ENCODE assay signal across 35 cellular contexts in the genomic region with DNA sequence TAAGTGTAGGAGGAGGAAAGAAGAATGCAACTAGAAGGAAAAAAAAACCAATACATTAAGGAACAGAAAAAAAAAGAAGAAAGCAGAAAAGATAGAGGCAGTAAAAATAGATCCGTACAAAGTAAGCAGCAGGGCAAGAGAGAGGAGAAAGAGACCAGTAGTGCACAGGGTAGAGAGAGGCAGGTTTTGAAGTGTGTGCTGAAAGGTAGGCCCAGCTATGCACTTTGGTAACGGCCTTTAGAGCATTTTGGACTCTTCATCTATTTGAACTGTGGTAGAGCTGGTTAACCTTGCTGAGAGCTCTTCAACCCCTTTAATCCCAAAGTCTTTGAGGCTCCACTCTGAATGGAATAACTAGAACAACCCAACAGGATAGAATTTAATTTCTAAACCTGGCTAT. TPM values are rescaled to one million over a fixed set of nuclear protein-coding genes. Genes with fewer than 3 reads are reported as not detected.
"Had no signal": no experiment of that assay in that cellular context is flagged by ENCODE, and none has a peak within 500 bp of the region (broad histone marks: within the 10 kb centered on the region; RNA-seq: fewer than 3 reads in every experiment).

No MANE protein-coding gene starts in this region.

- FAIRE-seq: bronchial epithelial cell, colon, TTC549 had no signal

- H3K27me3 Mint-ChIP-seq: activated B cell treated with CpG ODN at 0.5 μM for 24 hours; activated CD4-positive, alpha-beta memory T cell treated with anti-CD3 and anti-CD28 coated beads for 36 hours; activated CD4-positive, alpha-beta T cell treated with anti-CD3 and anti-CD28 coated beads, Interleukin-2, amount 10 ng/mL, durations not matched to agents 24 days and 14 days; activated CD8-positive, alpha-beta memory T cell treated with anti-CD3 and anti-CD28 coated beads, Interleukin-2, amount 10 ng/mL, durations not matched to agents 7 days and 5 days; activated naive CD4-positive, alpha-beta T cell treated with anti-CD3 and anti-CD28 coated beads, Interleukin-2, amount 10 ng/mL, durations not matched to agents 7 days and 5 days; activated naive CD4-positive, alpha-beta T cell treated with anti-CD3 and anti-CD28 coated beads, Interleukin-2, amount 50 U/mL, for 24 hours; activated naive CD8-positive, alpha-beta T cell; activated naive CD8-positive, alpha-beta T cell treated with anti-CD3 and anti-CD28 coated beads, Interleukin-2, amount 10 ng/mL, durations not matched to agents 7 days and 5 days; activated naive CD8-positive, alpha-beta T cell treated with anti-CD3 and anti-CD28 coated beads, Interleukin-2, amount 50 U/mL, for 24 hours; activated T-cell treated with anti-CD3 and anti-CD28 coated beads, Interleukin-2, amount 50 U/mL, for 24 hours; brain had no signal

- DNase-seq: activated B cell treated with CpG ODN at 0.5 μM for 24 hours; activated CD4-positive, alpha-beta memory T cell treated with anti-CD3 and anti-CD28 coated beads for 36 hours; activated CD4-positive, alpha-beta T cell treated with anti-CD3 and anti-CD28 coated beads for 4 hours; activated CD4-positive, alpha-beta T cell treated with anti-CD3 and anti-CD28 coated beads, Interleukin-2, amount 10 ng/mL, durations not matched to agents 24 days and 14 days; activated CD4-positive, alpha-beta T cell treated with anti-CD3 and anti-CD28 coated beads, Interleukin-2, amount 50 U/mL, for 1 hour; activated CD4-positive, alpha-beta T cell treated with anti-CD3 and anti-CD28 coated beads, Interleukin-2, amount 50 U/mL, for 4 hours; activated CD4-positive, CD25-positive, alpha-beta regulatory T cell treated with anti-CD3 and anti-CD28 coated beads, Interleukin-2, amount 50 U/mL, for 72 hours; activated CD8-positive, alpha-beta memory T cell treated with anti-CD3 and anti-CD28 coated beads for 24 hours; activated CD8-positive, alpha-beta memory T cell treated with anti-CD3 and anti-CD28 coated beads, Interleukin-2, amount 10 ng/mL, durations not matched to agents 7 days and 5 days; activated CD8-positive, alpha-beta memory T cell treated with anti-CD3 and anti-CD28 coated beads, Interleukin-2, amount 50 U/mL, for 48 hours; activated CD8-positive, alpha-beta T cell treated with anti-CD3 and anti-CD28 coated beads, Interleukin-2, amount 10 ng/mL, durations not matched to agents 7 days and 5 days; activated effector memory CD4-positive, alpha-beta T cell treated with Interleukin-2 at 50 U/mL for 16 hours; activated gamma-delta T cell; activated naive CD4-positive, alpha-beta T cell treated with anti-CD3 and anti-CD28 coated beads, Interleukin-2, amount 10 ng/mL, durations not matched to agents 7 days and 5 days; activated naive CD4-positive, alpha-beta T cell treated with Interleukin-2 at 50 U/mL for 16 hours; activated naive CD8-positive, alpha-beta T cell treated with anti-CD3 and anti-CD28 coated beads, Interleukin-2, amount 10 ng/mL, durations not matched to agents 7 days and 5 days; activated naive CD8-positive, alpha-beta T cell treated with anti-CD3 and anti-CD28 coated beads, Interleukin-2, amount 50 U/mL, for 24 hours; activated T-cell treated with anti-CD3 and anti-CD28 coated beads, Interleukin-2, amount 50 U/mL, for 24 hours; activated T-cell treated with anti-CD3 and anti-CD28 coated beads, Interleukin-2, amount 50 U/mL, for 48 hours; amygdala; anterior cingulate cortex; central memory CD4-positive, alpha-beta T cell; T-helper 2 cell; T-helper 9 cell had no signal

- H3K9me3 Mint-ChIP-seq: activated CD4-positive, alpha-beta memory T cell treated with anti-CD3 and anti-CD28 coated beads for 36 hours; activated CD4-positive, alpha-beta T cell treated with anti-CD3 and anti-CD28 coated beads, Interleukin-2, amount 10 ng/mL, durations not matched to agents 24 days and 14 days; activated naive CD4-positive, alpha-beta T cell treated with anti-CD3 and anti-CD28 coated beads, Interleukin-2, amount 10 ng/mL, durations not matched to agents 7 days and 5 days; activated naive CD4-positive, alpha-beta T cell treated with anti-CD3 and anti-CD28 coated beads, Interleukin-2, amount 50 U/mL, for 24 hours; activated naive CD8-positive, alpha-beta T cell treated with anti-CD3 and anti-CD28 coated beads, Interleukin-2, amount 10 ng/mL, durations not matched to agents 7 days and 5 days; activated naive CD8-positive, alpha-beta T cell treated with anti-CD3 and anti-CD28 coated beads, Interleukin-2, amount 50 U/mL, for 24 hours; activated T-cell treated with anti-CD3 and anti-CD28 coated beads, Interleukin-2, amount 50 U/mL, for 24 hours; activated T-helper 2 cell treated with anti-CD3 and anti-CD28 coated beads, Interferon-gamma antibody, Interleukin-2, Interleukin-4, amounts not matched to agents 10 μg/mL and 5 μg/mL and 100 μg/mL, durations not matched to agents 14 hours and 24 hours and 36 hours; brain; T-helper 1 cell treated with Interleukin-12 subunit alpha and Interleukin-12 subunit beta and Interleukin-4 antibody, amounts not matched to agents 30 μg/mL and 1 μg/mL, for 36 hours; T-helper 2 cell treated with Interferon-gamma antibody and Interleukin-4, amounts not matched to agents 5 μg/mL and 100 μg/mL, for 36 hours had no signal

- H3K27me3 ChIP-seq: ascending aorta had no signal

- H3K4me3 Mint-ChIP-seq: activated B cell treated with CpG ODN at 0.5 μM for 24 hours; activated CD4-positive, alpha-beta memory T cell treated with anti-CD3 and anti-CD28 coated beads for 36 hours; activated CD4-positive, alpha-beta T cell treated with anti-CD3 and anti-CD28 coated beads, Interleukin-2, amount 10 ng/mL, durations not matched to agents 24 days and 14 days; activated CD8-positive, alpha-beta memory T cell treated with anti-CD3 and anti-CD28 coated beads, Interleukin-2, amount 10 ng/mL, durations not matched to agents 7 days and 5 days; activated CD8-positive, alpha-beta T cell treated with anti-CD3 and anti-CD28 coated beads, Interleukin-2, amount 10 ng/mL, durations not matched to agents 7 days and 5 days; activated naive CD4-positive, alpha-beta T cell treated with anti-CD3 and anti-CD28 coated beads, Interleukin-2, amount 10 ng/mL, durations not matched to agents 7 days and 5 days; activated naive CD4-positive, alpha-beta T cell treated with anti-CD3 and anti-CD28 coated beads, Interleukin-2, amount 50 U/mL, for 24 hours; activated naive CD8-positive, alpha-beta T cell; activated naive CD8-positive, alpha-beta T cell treated with anti-CD3 and anti-CD28 coated beads, Interleukin-2, amount 10 ng/mL, durations not matched to agents 7 days and 5 days; activated naive CD8-positive, alpha-beta T cell treated with anti-CD3 and anti-CD28 coated beads, Interleukin-2, amount 50 U/mL, for 24 hours; activated T-cell treated with anti-CD3 and anti-CD28 coated beads, Interleukin-2, amount 50 U/mL, for 24 hours; brain; T-helper 1 cell treated with Interleukin-12 subunit alpha and Interleukin-12 subunit beta and Interleukin-4 antibody, amounts not matched to agents 30 μg/mL and 1 μg/mL, for 36 hours; T-helper 2 cell treated with Interferon-gamma antibody and Interleukin-4, amounts not matched to agents 5 μg/mL and 100 μg/mL, for 36 hours had no signal

- H3K27ac Mint-ChIP-seq: activated B cell treated with CpG ODN at 0.5 μM for 24 hours; activated CD4-positive, alpha-beta memory T cell treated with anti-CD3 and anti-CD28 coated beads for 36 hours; activated CD4-positive, alpha-beta T cell treated with anti-CD3 and anti-CD28 coated beads, Interleukin-2, amount 10 ng/mL, durations not matched to agents 24 days and 14 days; activated CD8-positive, alpha-beta memory T cell treated with anti-CD3 and anti-CD28 coated beads, Interleukin-2, amount 10 ng/mL, durations not matched to agents 7 days and 5 days; activated CD8-positive, alpha-beta T cell treated with anti-CD3 and anti-CD28 coated beads, Interleukin-2, amount 10 ng/mL, durations not matched to agents 7 days and 5 days; activated naive CD4-positive, alpha-beta T cell treated with anti-CD3 and anti-CD28 coated beads, Interleukin-2, amount 10 ng/mL, durations not matched to agents 7 days and 5 days; activated naive CD4-positive, alpha-beta T cell treated with anti-CD3 and anti-CD28 coated beads, Interleukin-2, amount 50 U/mL, for 24 hours; activated naive CD8-positive, alpha-beta T cell; activated naive CD8-positive, alpha-beta T cell treated with anti-CD3 and anti-CD28 coated beads, Interleukin-2, amount 10 ng/mL, durations not matched to agents 7 days and 5 days; activated naive CD8-positive, alpha-beta T cell treated with anti-CD3 and anti-CD28 coated beads, Interleukin-2, amount 50 U/mL, for 24 hours; activated T-cell treated with anti-CD3 and anti-CD28 coated beads, Interleukin-2, amount 50 U/mL, for 24 hours; activated T-helper 2 cell treated with anti-CD3 and anti-CD28 coated beads, Interferon-gamma antibody, Interleukin-2, Interleukin-4, amounts not matched to agents 10 μg/mL and 5 μg/mL and 100 μg/mL, durations not matched to agents 14 hours and 24 hours and 36 hours; brain; T-helper 1 cell treated with Interleukin-12 subunit alpha and Interleukin-12 subunit beta and Interleukin-4 antibody, amounts not matched to agents 30 μg/mL and 1 μg/mL, for 36 hours; T-helper 2 cell treated with Interferon-gamma antibody and Interleukin-4, amounts not matched to agents 5 μg/mL and 100 μg/mL, for 36 hours had no signal

- H3K36me3 ChIP-seq: ascending aorta had no signal

- H3K4me1 Mint-ChIP-seq: activated B cell treated with CpG ODN at 0.5 μM for 24 hours; activated CD4-positive, alpha-beta T cell treated with anti-CD3 and anti-CD28 coated beads, Interleukin-2, amount 10 ng/mL, durations not matched to agents 24 days and 14 days; activated CD8-positive, alpha-beta memory T cell treated with anti-CD3 and anti-CD28 coated beads, Interleukin-2, amount 10 ng/mL, durations not matched to agents 7 days and 5 days; activated naive CD4-positive, alpha-beta T cell treated with anti-CD3 and anti-CD28 coated beads, Interleukin-2, amount 10 ng/mL, durations not matched to agents 7 days and 5 days; activated naive CD4-positive, alpha-beta T cell treated with anti-CD3 and anti-CD28 coated beads, Interleukin-2, amount 50 U/mL, for 24 hours; activated naive CD8-positive, alpha-beta T cell treated with anti-CD3 and anti-CD28 coated beads, Interleukin-2, amount 10 ng/mL, durations not matched to agents 7 days and 5 days; activated naive CD8-positive, alpha-beta T cell treated with anti-CD3 and anti-CD28 coated beads, Interleukin-2, amount 50 U/mL, for 24 hours had no signal

- ATAC-seq: activated CD8-positive, alpha-beta memory T cell treated with anti-CD3 and anti-CD28 coated beads, Interleukin-2, amount 10 ng/mL, durations not matched to agents 7 days and 5 days; activated CD8-positive, alpha-beta T cell treated with anti-CD3 and anti-CD28 coated beads, Interleukin-2, amount 10 ng/mL, durations not matched to agents 7 days and 5 days; activated naive CD8-positive, alpha-beta T cell treated with anti-CD3 and anti-CD28 coated beads, Interleukin-2, amount 50 U/mL, for 24 hours had no signal

- H3K27ac ChIP-seq: ascending aorta, VCaP had no signal

- H3K4me1 ChIP-seq: ascending aorta had no signal

- H3K4me3 ChIP-seq: ascending aorta had no signal

- H3K36me3 Mint-ChIP-seq: activated CD4-positive, alpha-beta memory T cell treated with anti-CD3 and anti-CD28 coated beads for 36 hours; activated CD8-positive, alpha-beta memory T cell treated with anti-CD3 and anti-CD28 coated beads, Interleukin-2, amount 10 ng/mL, durations not matched to agents 7 days and 5 days; activated naive CD4-positive, alpha-beta T cell treated with anti-CD3 and anti-CD28 coated beads, Interleukin-2, amount 10 ng/mL, durations not matched to agents 7 days and 5 days; activated naive CD4-positive, alpha-beta T cell treated with anti-CD3 and anti-CD28 coated beads, Interleukin-2, amount 50 U/mL, for 24 hours; activated naive CD8-positive, alpha-beta T cell; activated naive CD8-positive, alpha-beta T cell treated with anti-CD3 and anti-CD28 coated beads, Interleukin-2, amount 10 ng/mL, durations not matched to agents 7 days and 5 days had no signal

- H3K9me3 ChIP-seq: ascending aorta had no signal

RNA-seq across cellular contexts. Expression of a gene that starts 45.2 kb away (rescaled TPM):
- total RNA-seq: activated B cell treated with CpG ODN at 0.5 μM for 24 hours; activated CD4-positive, alpha-beta memory T cell treated with anti-CD3 and anti-CD28 coated beads for 36 hours; activated CD4-positive, alpha-beta T cell treated with anti-CD3 and anti-CD28 coated beads, Interleukin-2, amount 10 ng/mL, durations not matched to agents 24 days and 14 days; activated CD8-positive, alpha-beta T cell treated with anti-CD3 and anti-CD28 coated beads, Interleukin-2, amount 10 ng/mL, durations not matched to agents 7 days and 5 days; activated naive CD8-positive, alpha-beta T cell treated with anti-CD3 and anti-CD28 coated beads, Interleukin-2, amount 10 ng/mL, durations not matched to agents 7 days and 5 days; bronchial epithelial cell had no signal
